ENCODE assay signal across 10 cellular contexts in genomic region chr17:55284001-55284884, GRCh38. TPM values are rescaled to one million over a fixed set of nuclear protein-coding genes. Genes with fewer than 3 reads are reported as not detected.
DNase-seq lines count a peak whose midpoint lies in the region; ATAC-seq and TF ChIP-seq lines count a peak whose summit lies in the region.
"Had no signal": no experiment of that assay in that cellular context is flagged by ENCODE, and none has a peak within 500 bp of the region (broad histone marks: within the 10 kb centered on the region; RNA-seq: fewer than 3 reads in every experiment).

No MANE protein-coding gene starts in this region.

- ATAC-seq in GM19395 (IDR thresholded peaks at IDR 0.05; ENCODE audit: unreplicated experiment) (peak; percentile 81), HG02588 (IDR thresholded peaks at IDR 0.05; ENCODE audit: unreplicated experiment) (no peak)
- no peak for ATAC-seq in activated naive CD4-positive, alpha-beta T cell treated with anti-CD3 and anti-CD28 coated beads, Interleukin-2, amount 50 U/mL, for 72 hours

- H3K27me3 ChIP-seq in right atrium auricular region: no peaks in the 10 kb centered on the region

- H2AFZ ChIP-seq in OCI-LY7 (ENCODE audit: low read length): peak overlapping the region; percentile 41

- DNase-seq in OCI-LY7 (ENCODE audit: low spot score) (peak; percentile 13), right atrium auricular region (ENCODE audit: low spot score) (no peak), 8988T (no peak)
- no peak for DNase-seq in activated CD4-positive, CD25-positive, alpha-beta regulatory T cell (lab: John Stamatoyannopoulos, UW)
- no peak for DNase-seq in activated naive CD4-positive, alpha-beta T cell treated with anti-CD3 and anti-CD28 coated beads, Interleukin-2, amount 50 U/mL, for 72 hours (ENCODE audit: low spot score in 2 of 2)
- DNase-seq: activated CD8-positive, alpha-beta memory T cell treated with anti-CD3 and anti-CD28 coated beads, Interleukin-2, amount 50 U/mL, for 4 hours had no signal

- H4K20me1 ChIP-seq in OCI-LY7 (ENCODE audit: insufficient read depth, low read length): no peaks in the 10 kb centered on the region

- H3K27ac ChIP-seq in OCI-LY7 (ENCODE audit: low read depth, low read length, poor library complexity, severe bottlenecking) (no peak overlapping the region), right atrium auricular region (peak overlapping the region; percentile 89 to 95), skin epidermis (peak overlapping the region in 11 of 21 experiments; percentile 6 to 74 (median 52))
- H3K27ac ChIP-seq: epithelial cell of prostate had no signal

- H3K36me3 ChIP-seq in OCI-LY7 (ENCODE audit: insufficient read depth, low read length): no peaks in the 10 kb centered on the region
- H3K36me3 ChIP-seq in right atrium auricular region: no peaks in the 10 kb centered on the region

- H3K9me3 ChIP-seq in OCI-LY7 (ENCODE audit: low read length): no peaks in the 10 kb centered on the region
- no peaks in the 10 kb centered on the region for H3K9me3 ChIP-seq in right atrium auricular region

- peak overlapping the region in 1 of 2 donors; percentile 29 for H3K27ac Mint-ChIP-seq in activated naive CD4-positive, alpha-beta T cell treated with anti-CD3 and anti-CD28 coated beads, Interleukin-2, amount 50 U/mL, for 72 hours

- intact Hi-C loops in OCI-LY7 (cut with micrococcal nuclease; ENCODE audit: unreplicated experiment): no loop called here

- H3K79me2 ChIP-seq in OCI-LY7 (ENCODE audit: insufficient read depth, low read depth, low read length): no peaks in the 10 kb centered on the region

- CTCF ChIA-PET in OCI-LY7 (lab: Charles Lee; ENCODE audit: unreplicated experiment): no interaction called here

- no peak for TF ChIP-seq CTCF in OCI-LY7 (conservative IDR thresholded peaks at IDR 0.05; ENCODE audit: low read length)
- no peak for TF ChIP-seq CTCF in right atrium auricular region (IDR thresholded peaks at IDR 0.05)

- H3K4me2 ChIP-seq in OCI-LY7 (ENCODE audit: low read length): no peak overlapping the region

- H3K9me3 Mint-ChIP-seq in activated naive CD4-positive, alpha-beta T cell treated with anti-CD3 and anti-CD28 coated beads, Interleukin-2, amount 50 U/mL, for 72 hours: no peaks in the 10 kb centered on the region

- no peaks in the 10 kb centered on the region for H3K36me3 Mint-ChIP-seq in activated naive CD4-positive, alpha-beta T cell treated with anti-CD3 and anti-CD28 coated beads, Interleukin-2, amount 50 U/mL, for 72 hours

- no TSS peak for BruUV-seq in OCI-LY7 (replicated peaks; lab: Mats Ljungman, UMichigan)

- H3K4me3 ChIP-seq in OCI-LY7 (ENCODE audit: low read depth, low read length, poor library complexity, severe bottlenecking): no peak overlapping the region
- no peak overlapping the region for H3K4me3 ChIP-seq in right atrium auricular region
- H3K4me3 ChIP-seq in skin epidermis: no peak overlapping the region

- POLR2A ChIA-PET in OCI-LY7 (lab: Charles Lee): no interaction called here

- H3K4me1 ChIP-seq in OCI-LY7 (ENCODE audit: insufficient read depth, low read length, poor library complexity, severe bottlenecking) (peaks cover 4% of the 10 kb centered on the region), right atrium auricular region (peaks cover 0 to 82% of the 10 kb centered on the region in 2 donors)

- no peaks in the 10 kb centered on the region for H3K9me2 ChIP-seq in OCI-LY7 (ENCODE audit: insufficient read depth, low read length)

RNA-seq across cellular contexts. Expression of gene HLF, which starts 19.5 kb away (rescaled TPM):
- 0.13 TPM in 1 of 2 replicates, not detected in the other for total RNA-seq in OCI-LY7 (2014; rRNA removed; shearing (Covaris generic))
- total RNA-seq in OCI-LY7 (2022): not detected in 2 replicates
- total RNA-seq in right atrium auricular region: 10 to 100 TPM; 36.9 to 38.4 TPM
- 1 to 10 TPM in 1 of 2 donors, under 1 TPM in 1; 0.11 to 1.8 TPM for total RNA-seq in activated naive CD4-positive, alpha-beta T cell treated with anti-CD3 and anti-CD28 coated beads, Interleukin-2, amount 50 U/mL, for 72 hours

Comparison
In these comparisons a context has a peak if more than half of its experiments do, and no peak if none do; other contexts are left out.
1. RNA of gene HLF, which starts 19.5 kb away (total RNA-seq): 36.9 to 38.4 TPM in right atrium auricular region; 0.11 to 1.8 TPM in activated naive CD4-positive, alpha-beta T cell treated with anti-CD3 and anti-CD28 coated beads, Interleukin-2, amount 50 U/mL, for 72 hours and 0.13 TPM in OCI-LY7; every median in the first group is over 10 times any median in the second.